ENCODE assay signal across 25 cellular contexts in genomic region chr6:3573670-3574069, GRCh38.
DNase-seq lines count a peak whose midpoint lies in the region; FAIRE-seq and TF ChIP-seq lines count a peak whose summit lies in the region.
"Had no signal": no experiment of that assay in that cellular context is flagged by ENCODE, and none has a peak within 500 bp of the region (broad histone marks: within the 10 kb centered on the region; RNA-seq: fewer than 3 reads in every experiment).

No MANE protein-coding gene starts in this region.

- no peak overlapping the region for H3K18ac ChIP-seq in H1 (ENCODE audit: extremely low read depth, low read length)

- no peak overlapping the region for H3K14ac ChIP-seq in H1 (ENCODE audit: insufficient read length)

- no peaks in the 10 kb centered on the region for H3K36me3 Mint-ChIP-seq in activated CD4-positive, alpha-beta T cell treated with anti-CD3 and anti-CD28 coated beads, Interleukin-2, amount 10 ng/mL, durations not matched to agents 24 days and 14 days (ENCODE audit: low read depth)
- no peaks in the 10 kb centered on the region for H3K36me3 Mint-ChIP-seq in immature natural killer cell
- H3K36me3 Mint-ChIP-seq: CD14-positive monocyte; CD4-positive, alpha-beta memory T cell; CD4-positive, CD25-positive, alpha-beta regulatory T cell; CD8-positive, alpha-beta memory T cell had no signal

- no peak overlapping the region for H2AK5ac ChIP-seq in H1 (ENCODE audit: low read depth, low read length)

- H4K8ac ChIP-seq in H1 (ENCODE audit: extremely low read depth, insufficient read depth, low read length) = no peak overlapping the region

- no peak for TF ChIP-seq RAD21 in H1 (IDR thresholded peaks at IDR 0.05 in 1 of 2, conservative IDR thresholded peaks at IDR 0.05 in 1 of 2; ENCODE audit: low read depth in 2 of 2, low read length in 2 of 2)

- H3K4me3 ChIP-seq in HEK293 (ENCODE audit: low read depth, low read length) (no peak overlapping the region), H1 (ENCODE audit: extremely low read depth in 1 of 4, insufficient read depth in 2 of 4, low read depth in 3 of 4, low read length in 4 of 4) (no peak overlapping the region)
- H3K4me3 ChIP-seq: A549, BLaER1, GM12878 had no signal

- H3K9ac ChIP-seq in H1 (replicated peaks in 1 of 4; ENCODE audit: extremely low read depth in 1 of 4, low read depth in 3 of 4, low read length in 3 of 4) = no peak overlapping the region
- H3K9ac ChIP-seq: BLaER1 had no signal

- no peak overlapping the region for H2AFZ ChIP-seq in H1 (ENCODE audit: low read length)

- TF ChIP-seq CTCF in HEK293 (tag by site-specific recombination; IDR thresholded peaks at IDR 0.05) (no peak), H1 (IDR thresholded peaks at IDR 0.05; ENCODE audit: control extremely low read depth in 1 of 3, insufficient read depth in 1 of 3, low read depth in 1 of 3, low read length in 3 of 3) (no peak)

- H4K91ac ChIP-seq in H1 (replicated peaks; ENCODE audit: insufficient read length, low read length) = no peak overlapping the region

- no peak for TF ChIP-seq EP300 in H1 (IDR thresholded peaks at IDR 0.05; ENCODE audit: borderline replicate concordance in 1 of 2, low read depth in 2 of 2, low read length in 2 of 2)

- no peak overlapping the region for H4K5ac ChIP-seq in H1 (ENCODE audit: insufficient read length, low read depth, low read length)

- intact Hi-C loops in activated CD4-positive, alpha-beta T cell treated with anti-CD3 and anti-CD28 coated beads, Interleukin-2, amount 10 ng/mL, durations not matched to agents 24 days and 14 days (cut with micrococcal nuclease) = no loop called here

- H3K56ac ChIP-seq in H1 (replicated peaks; ENCODE audit: insufficient read length, low read depth, low read length) = peak overlapping the region; percentile 4

- WGBS in H1 (ENCODE audit: extremely low coverage in 1 of 2, insufficient coverage in 1 of 2, insufficient read length in 1 of 2, insufficient replicate concordance in 2 of 2, low coverage in 1 of 2, low lambda C conversion rate in 2 of 2, missing lambda C conversion rate in 1 of 2), 2 experiments = 85% methylated on average over 3 of the region's 3 CpGs; no CpG with 5 or more reads in 1 of the 2 experiments

- no peak overlapping the region for H2BK12ac ChIP-seq in H1 (ENCODE audit: low read depth, low read length)

- H3K27ac Mint-ChIP-seq in activated CD4-positive, alpha-beta T cell treated with anti-CD3 and anti-CD28 coated beads, Interleukin-2, amount 10 ng/mL, durations not matched to agents 24 days and 14 days = no peak overlapping the region
- no peak overlapping the region for H3K27ac Mint-ChIP-seq in immature natural killer cell
- H3K27ac Mint-ChIP-seq: CD14-positive monocyte; CD4-positive, alpha-beta memory T cell; CD4-positive, CD25-positive, alpha-beta regulatory T cell had no signal

- H3K9me3 Mint-ChIP-seq in activated CD4-positive, alpha-beta T cell treated with anti-CD3 and anti-CD28 coated beads, Interleukin-2, amount 10 ng/mL, durations not matched to agents 24 days and 14 days = no peaks in the 10 kb centered on the region
- H3K9me3 Mint-ChIP-seq in immature natural killer cell = no peaks in the 10 kb centered on the region
- H3K9me3 Mint-ChIP-seq: CD4-positive, alpha-beta memory T cell; CD8-positive, alpha-beta memory T cell had no signal

- H3K27me3 ChIP-seq in H1 (replicated peaks in 1 of 4; ENCODE audit: control insufficient read depth in 3 of 4, extremely low read depth in 1 of 4, insufficient read depth in 3 of 4, low read length in 3 of 4) = no peaks in the 10 kb centered on the region
- H3K27me3 ChIP-seq: BE2C, BLaER1 had no signal

- H3K4ac ChIP-seq in H1 (replicated peaks; ENCODE audit: insufficient read length, low read depth, low read length) = no peak overlapping the region

- no peak for TF ChIP-seq POLR2A in H1 (IDR thresholded peaks at IDR 0.05; ENCODE audit: control extremely low read depth in 1 of 2, low read depth in 2 of 2, low read length in 2 of 2)

- no peak overlapping the region for H3K4me2 ChIP-seq in H1 (ENCODE audit: insufficient read depth in 1 of 2, low read depth in 2 of 2, low read length in 2 of 2)
- H3K4me2 ChIP-seq: A549, BLaER1 had no signal

- H2BK120ac ChIP-seq in H1 (replicated peaks; ENCODE audit: low read depth, low read length) = no peak overlapping the region

- CTCF ChIA-PET in HEK293 (lab: Yijun Ruan, JAX) (interaction anchor here (0.7 kb wide), 1 partner anchor 38 kb away, joined by 4 read pairs; no protein-coding TSS in a partner anchor), H1 (lab: Charles Lee; ENCODE audit: partially characterized antibody) (interaction anchor here (0.8 kb wide), 1 partner anchor 9 kb away, joined by 3 read pairs; no protein-coding TSS in a partner anchor)

- H3K9me3 ChIP-seq in HEK293 (ENCODE audit: control insufficient read depth, insufficient read depth, low read depth, low read length) = no peaks in the 10 kb centered on the region
- no peaks in the 10 kb centered on the region for H3K9me3 ChIP-seq in H1 (ENCODE audit: insufficient read depth in 2 of 2, low read depth in 1 of 2, low read length in 1 of 2)
- H3K9me3 ChIP-seq: A549, BE2C, BLaER1 had no signal

- no peaks in the 10 kb centered on the region for H3K79me1 ChIP-seq in H1 (ENCODE audit: low read depth, low read length)

- peak; percentile 17 for DNase-seq in activated CD4-positive, alpha-beta T cell treated with anti-CD3 and anti-CD28 coated beads, Interleukin-2, amount 10 ng/mL, durations not matched to agents 24 days and 14 days
- no peak for DNase-seq in activated CD4-positive, alpha-beta T cell treated with anti-CD3 and anti-CD28 coated beads for 48 hours
- no peak for DNase-seq in H1 (ENCODE audit: low read depth in 1 of 2, low spot score in 2 of 2)
- DNase-seq in immature natural killer cell = no peak
- DNase-seq: BE2C; C1 segment of cervical spinal cord; CD4-positive, alpha-beta memory T cell; CD4-positive, CD25-positive, alpha-beta regulatory T cell; CD8-positive, alpha-beta memory T cell; COR-L47; DMS 273 treated with DMSO at 0.1 percent for 48 hours; DMS153; DMS53; DMS79; DND-41; EL; GDM1 had no signal

- no peaks in the 10 kb centered on the region for H3K36me3 ChIP-seq in HEK293 (ENCODE audit: control insufficient read depth in 2 of 2, insufficient read depth in 1 of 2, low read length in 2 of 2)
- no peaks in the 10 kb centered on the region for H3K36me3 ChIP-seq in H1 (ENCODE audit: control insufficient read depth in 2 of 4, insufficient read depth in 4 of 4, low read length in 3 of 4)
- H3K36me3 ChIP-seq: BE2C, BLaER1 had no signal

- no peak overlapping the region for H2BK15ac ChIP-seq in H1 (ENCODE audit: low read length)

- FAIRE-seq in H1 (lab: Jason Lieb, UNC) = no peak
- FAIRE-seq: A549, GM12878, GM12892, GM18507 had no signal

- no peaks in the 10 kb centered on the region for H3K4me1 Mint-ChIP-seq in activated CD4-positive, alpha-beta T cell treated with anti-CD3 and anti-CD28 coated beads, Interleukin-2, amount 10 ng/mL, durations not matched to agents 24 days and 14 days
- no peaks in the 10 kb centered on the region for H3K4me1 Mint-ChIP-seq in immature natural killer cell
- H3K4me1 Mint-ChIP-seq: CD14-positive monocyte; CD4-positive, alpha-beta memory T cell; CD4-positive, CD25-positive, alpha-beta regulatory T cell; CD8-positive, alpha-beta memory T cell had no signal

- H3K23ac ChIP-seq in H1 (ENCODE audit: insufficient read length) = no peak overlapping the region

- H2BK20ac ChIP-seq in H1 (ENCODE audit: low read length) = no peak overlapping the region

- H4K20me1 ChIP-seq in H1 (replicated peaks in 1 of 2; ENCODE audit: control insufficient read depth in 1 of 2, insufficient read depth in 2 of 2, low read length in 2 of 2) = no peaks in the 10 kb centered on the region
- H4K20me1 ChIP-seq: BLaER1 had no signal

- H3K4me1 ChIP-seq in HEK293 (ENCODE audit: control insufficient read depth, insufficient read depth, low read length) = peaks cover 5% of the 10 kb centered on the region
- H3K4me1 ChIP-seq in H1 (replicated peaks in 1 of 4; ENCODE audit: control insufficient read depth in 3 of 4, insufficient read depth in 4 of 4, low read length in 3 of 4) = peaks cover 0 to 2% (median 1%) of the 10 kb centered on the region in 4 experiments; a peak in 2 of 7 replicates
- H3K4me1 ChIP-seq: A549, BE2C had no signal

- no peak overlapping the region for H3K27ac ChIP-seq in HEK293 (ENCODE audit: extremely low read depth, low read depth, low read length)
- no peak overlapping the region for H3K27ac ChIP-seq in H1 (ENCODE audit: low read depth, low read length)
- H3K27ac ChIP-seq: 22Rv1, A549, BLaER1 had no signal

- H2BK5ac ChIP-seq in H1 (ENCODE audit: low read depth, low read length) = no peak overlapping the region

- peaks cover 2% of the 10 kb centered on the region for H3K27me3 Mint-ChIP-seq in activated CD4-positive, alpha-beta T cell treated with anti-CD3 and anti-CD28 coated beads, Interleukin-2, amount 10 ng/mL, durations not matched to agents 24 days and 14 days
- peaks cover 0 to 8% (median 0%) of the 10 kb centered on the region in 3 donors for H3K27me3 Mint-ChIP-seq in immature natural killer cell (ENCODE audit: low read depth in 3 of 3)

- no peaks in the 10 kb centered on the region for H3K79me2 ChIP-seq in H1 (ENCODE audit: control insufficient read depth in 1 of 2, insufficient read depth in 2 of 2, low read length in 2 of 2)

- POLR2A ChIA-PET in HEK293 (lab: Yijun Ruan, JAX) = no interaction called here
- POLR2A ChIA-PET in H1 (lab: Charles Lee; ENCODE audit: partially characterized antibody) = no interaction called here

- no peaks in the 10 kb centered on the region for H3K23me2 ChIP-seq in H1 (ENCODE audit: low read depth, low read length)

- no peak overlapping the region for H3K4me3 Mint-ChIP-seq in activated CD4-positive, alpha-beta T cell treated with anti-CD3 and anti-CD28 coated beads, Interleukin-2, amount 10 ng/mL, durations not matched to agents 24 days and 14 days
- no peak overlapping the region for H3K4me3 Mint-ChIP-seq in immature natural killer cell
- H3K4me3 Mint-ChIP-seq: CD14-positive monocyte; CD4-positive, alpha-beta memory T cell; CD4-positive, CD25-positive, alpha-beta regulatory T cell; CD8-positive, alpha-beta memory T cell had no signal

TF ChIP-seq in HEK293, 187 proteins besides CTCF, POLR2A, EP300 and RAD21 (continues in another document):
- TF ChIP-seq ZNF221 (tag by site-specific recombination; IDR thresholded peaks at IDR 0.05; ENCODE audit: borderline replicate concordance) = no peak

TF ChIP-seq in H1, 55 proteins besides CTCF, POLR2A, EP300 and RAD21 (continues in another document):
- TF ChIP-seq KDM1A (IDR thresholded peaks at IDR 0.05; ENCODE audit: borderline replicate concordance, low read length) = no peak
- TF ChIP-seq CEBPB (IDR thresholded peaks at IDR 0.05; ENCODE audit: low read depth, low read length) = no peak
- no peak for TF ChIP-seq SP4 (IDR thresholded peaks at IDR 0.05; ENCODE audit: low read length)
- no peak for TF ChIP-seq SP1 (IDR thresholded peaks at IDR 0.05; ENCODE audit: low read depth, low read length)
- TF ChIP-seq CHD2 (IDR thresholded peaks at IDR 0.05; ENCODE audit: low read length) = no peak
- TF ChIP-seq CBX5 (IDR thresholded peaks at IDR 0.05; ENCODE audit: low read depth, low read length) = no peak
- TF ChIP-seq CREB1 (IDR thresholded peaks at IDR 0.05) = no peak
- no peak for TF ChIP-seq ZNF274 (IDR thresholded peaks at IDR 0.05; ENCODE audit: borderline replicate concordance, extremely low read depth, low read length)
- no peak for TF ChIP-seq TCF12 (IDR thresholded peaks at IDR 0.05; ENCODE audit: low read depth, low read length)
